ENCODE assay signal across 24 cellular contexts in genomic region chr4:75081561-75081960, GRCh38.
"Had no signal": no experiment of that assay in that cellular context is flagged by ENCODE, and none has a peak within 500 bp of the region (broad histone marks: within the 10 kb centered on the region; RNA-seq: fewer than 3 reads in every experiment).

No MANE protein-coding gene starts in this region.

- H3K4me3 ChIP-seq: coronary artery, dorsolateral prefrontal cortex, esophagus squamous epithelium, gastroesophageal sphincter, heart left ventricle, hepatocyte, left lung, lower lobe of right lung had no signal

- DNase-seq: dermis blood vessel endothelial cell; dorsolateral prefrontal cortex; effector CD4-positive, alpha-beta T cell; effector memory CD4-positive, alpha-beta T cell; esophagus squamous epithelium; foreskin fibroblast; heart left ventricle; hypothalamus; immature natural killer cell; islet precursor cell; kidney; kidney glomerular epithelial cell; left lung; left ventricle myocardium superior; lower lobe of right lung; mesendoderm; midbrain; naive thymus-derived CD4-positive, alpha-beta T cell had no signal

- FAIRE-seq: colon, endothelial cell of umbilical vein, frontal cortex, kidney had no signal

- H3K27me3 ChIP-seq: esophagus squamous epithelium, gastroesophageal sphincter, heart left ventricle, hepatocyte, left lung had no signal

- ATAC-seq: gastroesophageal sphincter; heart left ventricle; left lung; left ventricle myocardium superior; lower lobe of right lung; naive thymus-derived CD4-positive, alpha-beta T cell had no signal

- H3K36me3 ChIP-seq: esophagus squamous epithelium, gastroesophageal sphincter, heart left ventricle, left lung, lower lobe of right lung had no signal
